ENCODE assay signal across 25 cellular contexts in genomic region chr16:84583995-84584394, GRCh38. TPM values are rescaled to one million over a fixed set of nuclear protein-coding genes. Genes with fewer than 3 reads are reported as not detected.
DNase-seq lines count a peak whose midpoint lies in the region; ATAC-seq, FAIRE-seq and TF ChIP-seq lines count a peak whose summit lies in the region.
"Had no signal": no experiment of that assay in that cellular context is flagged by ENCODE, and none has a peak within 500 bp of the region (broad histone marks: within the 10 kb centered on the region; RNA-seq: fewer than 3 reads in every experiment).

No MANE protein-coding gene starts in this region.

- H3K4me3 ChIP-seq in HepG2 (replicated peaks in 1 of 3; ENCODE audit: insufficient read depth in 1 of 3, low read depth in 2 of 3, low read length in 3 of 3) (no peak overlapping the region), right lobe of liver (no peak overlapping the region)
- H3K4me3 ChIP-seq: A549; BLaER1 treated with 17β-estradiol and CSF1 and Interleukin-3, amounts not matched to agents 10 nM and 100 nM; hepatocyte; stomach; vagina had no signal

- H3K9ac ChIP-seq in HepG2 (ENCODE audit: insufficient read depth, low read depth, low read length): no peak overlapping the region
- H3K9ac ChIP-seq: BLaER1 treated with 17β-estradiol and CSF1 and Interleukin-3, amounts not matched to agents 10 nM and 100 nM had no signal

- no peak for DNase-seq in HepG2 (ENCODE audit: low spot score)
- DNase-seq in right lobe of liver: no peak
- DNase-seq in hypothalamus (lab: John Stamatoyannopoulos, UW): peak in 40 of 51 donors; percentile 14 to 83 (median 50)
- DNase-seq in occipital lobe (lab: John Stamatoyannopoulos, UW): peak; percentile 42
- DNase-seq in stimulated activated CD8-positive, alpha-beta memory T cell treated with anti-CD3 and anti-CD28 coated beads, Interleukin-4, amount 100 ng/mL, for 48 hours: no peak
- DNase-seq in GM19238 (ENCODE audit: insufficient read length, low spot score): no peak
- DNase-seq: activated CD8-positive, alpha-beta memory T cell treated with anti-CD3 and anti-CD28 coated beads for 24 hours; dermis blood vessel endothelial cell; DND-41; KBM-7; mesenchymal stem cell; NCI-H1694; NCI-H2227 treated with DMSO at 0.1 percent for 48 hours; NCI-H82; stimulated activated CD4-positive, alpha-beta T cell treated with anti-CD3 and anti-CD28 coated beads, Interleukin-2, amount 100 ng/mL, for 24 hours; stomach had no signal

- no peak for TF ChIP-seq CTCF in HepG2 (CRISPR knock-in tag; IDR thresholded peaks at IDR 0.05)
- no peak for TF ChIP-seq CTCF in right lobe of liver (IDR thresholded peaks at IDR 0.05)

- no peak for FAIRE-seq in HepG2 (lab: Jason Lieb, UNC)
- FAIRE-seq: A549, bronchial epithelial cell, keratinocyte had no signal

- no peak for TF ChIP-seq RAD21 in HepG2 (CRISPR knock-in tag; IDR thresholded peaks at IDR 0.05)

- no peak overlapping the region for H3K4me2 ChIP-seq in HepG2 (ENCODE audit: low read depth, low read length)
- H3K4me2 ChIP-seq: A549; BLaER1 treated with 17β-estradiol and CSF1 and Interleukin-3, amounts not matched to agents 10 nM and 100 nM; hepatocyte had no signal

- H3K27ac ChIP-seq in HepG2 (ENCODE audit: extremely low read length, insufficient read depth, low read length) (peak overlapping the region; percentile 15), right lobe of liver (no peak overlapping the region)
- H3K27ac ChIP-seq: BLaER1 treated with 17β-estradiol and CSF1 and Interleukin-3, amounts not matched to agents 10 nM and 100 nM; hepatocyte; vagina had no signal

- ATAC-seq in HepG2: no peak
- no peak for ATAC-seq in right lobe of liver
- no peak for ATAC-seq in GM19397 (IDR thresholded peaks at IDR 0.05; ENCODE audit: unreplicated experiment)
- no peak for ATAC-seq in GM19395 (IDR thresholded peaks at IDR 0.05; ENCODE audit: unreplicated experiment)
- ATAC-seq: Panc1 had no signal

- no TSS peak for BruUV-seq in HepG2 (replicated peaks; lab: Mats Ljungman, UMichigan)

- H3K27me3 ChIP-seq in HepG2 (ENCODE audit: control insufficient read depth in 1 of 2, insufficient read depth in 2 of 2, low read length in 2 of 2): no peaks in the 10 kb centered on the region
- no peaks in the 10 kb centered on the region for H3K27me3 ChIP-seq in right lobe of liver
- H3K27me3 ChIP-seq: BLaER1 treated with 17β-estradiol and CSF1 and Interleukin-3, amounts not matched to agents 10 nM and 100 nM; hepatocyte; stomach; vagina had no signal

- H3K9me3 ChIP-seq in HepG2 (ENCODE audit: low read length): no peaks in the 10 kb centered on the region
- H3K9me3 ChIP-seq in right lobe of liver: no peaks in the 10 kb centered on the region
- H3K9me3 ChIP-seq: A549; BLaER1 treated with 17β-estradiol and CSF1 and Interleukin-3, amounts not matched to agents 10 nM and 100 nM; stomach; vagina had no signal

- POLR2A ChIA-PET in HepG2 (lab: Yijun Ruan, JAX): no interaction called here

- H3K4me1 ChIP-seq in HepG2 (ENCODE audit: insufficient read depth, low read length) (peaks cover 60% of the 10 kb centered on the region), right lobe of liver (no peaks in the 10 kb centered on the region)
- H3K4me1 ChIP-seq: vagina had no signal

- H3K36me3 ChIP-seq in HepG2 (replicated peaks in 1 of 2; ENCODE audit: control insufficient read depth in 1 of 2, insufficient read depth in 2 of 2, low read length in 2 of 2) (peaks cover 0 to 2% of the 10 kb centered on the region in 2 experiments; a peak in 1 of 5 replicates), right lobe of liver (no peaks in the 10 kb centered on the region)
- H3K36me3 ChIP-seq: vagina had no signal

- TF ChIP-seq POLR2A in HepG2 (IDR thresholded peaks at IDR 0.05; ENCODE audit: insufficient read depth in 1 of 2, low read depth in 2 of 2, low read length in 2 of 2): no peak
- no peak for TF ChIP-seq POLR2A in right lobe of liver (IDR thresholded peaks at IDR 0.05)

- no peaks in the 10 kb centered on the region for H4K20me1 ChIP-seq in HepG2 (ENCODE audit: insufficient read depth, low read length)

- CTCF ChIA-PET in HepG2 (lab: Yijun Ruan, JAX; ENCODE audit: low intra/inter-chr PET ratio, low total read pairs): no interaction called here

- in situ Hi-C loops in HepG2 (cut with HindIII; ENCODE audit: extremely low pct_ligation_motif_present, low pct_unique_long_range_greater_than_20kb): no loop called here

- no peaks in the 10 kb centered on the region for H3K79me2 ChIP-seq in HepG2 (ENCODE audit: insufficient read depth, low read length)
- H3K79me2 ChIP-seq: hepatocyte had no signal

- no peak overlapping the region for H2AFZ ChIP-seq in HepG2 (ENCODE audit: low read length)
- H2AFZ ChIP-seq: hepatocyte had no signal

- WGBS in HepG2 (ENCODE audit: low lambda C conversion rate): 82% methylated on average over 11 of the region's 15 CpGs
- 48% methylated on average over 9 of the region's 15 CpGs for WGBS in right lobe of liver (ENCODE audit: insufficient coverage, low coverage, low lambda C conversion rate, missing lambda C conversion rate)

- no peak for TF ChIP-seq EP300 in HepG2 (IDR thresholded peaks at IDR 0.05; ENCODE audit: low read depth in 2 of 2, low read length in 2 of 2)
- no peak for TF ChIP-seq EP300 in HepG2 (CRISPR knock-in tag; IDR thresholded peaks at IDR 0.05; ENCODE audit: borderline replicate concordance)

- intact Hi-C loops in HepG2 (cut with micrococcal nuclease; ENCODE audit: unreplicated experiment) (no loop called here), right lobe of liver (cut with DNase I) (no loop called here)

TF ChIP-seq in HepG2, 621 proteins besides CTCF, POLR2A, EP300 and RAD21:
- no peak for TF ChIP-seq KLF6 (CRISPR knock-in tag; IDR thresholded peaks at IDR 0.05)
- TF ChIP-seq ZNF687 (CRISPR knock-in tag; IDR thresholded peaks at IDR 0.05): peak; percentile 38; the same call in 1 of the 2 replicates
- TF ChIP-seq HNRNPL (IDR thresholded peaks at IDR 0.05; ENCODE audit: low read depth, low read length): 0 out of 2 replicates have a peak, but pooled peaks have one; percentile 46
- TF ChIP-seq KAT7 (CRISPR knock-in tag; IDR thresholded peaks at IDR 0.05; ENCODE audit: borderline replicate concordance): no peak

RNA-seq across cellular contexts. Expression of gene COTL1, which starts 33.9 kb away (rescaled TPM):
- total RNA-seq in HepG2 (2016; rRNA removed; fragmentation: Illumina TruSeq; extraction: Trizol): 8.6 and 8.7 TPM in 2 replicates
- 5.8 and 8.7 TPM in 2 replicates for total RNA-seq in HepG2 (2016; cell fraction: cytosol; rRNA removed; fragmentation: Illumina TruSeq; extraction: Trizol; ENCODE audit: low read depth)
- 7.3 and 9.2 TPM in 2 replicates for total RNA-seq in HepG2 (2016; cell fraction: insoluble cytoplasmic fraction; rRNA removed; fragmentation: Illumina TruSeq; extraction: Trizol)
- total RNA-seq in HepG2 (2016; cell fraction: membrane; rRNA removed; fragmentation: Illumina TruSeq; extraction: Trizol): 14.0 and 18.2 TPM in 2 replicates
- 3.7 and 4.3 TPM in 2 replicates for total RNA-seq in HepG2 (2016; cell fraction: nucleus; rRNA removed; fragmentation: Illumina TruSeq; extraction: Trizol)
- polyA plus RNA-seq in HepG2 (2011; rRNA removed): 9.7 and 16.9 TPM in 2 replicates
- polyA plus RNA-seq in HepG2 (2011; cell fraction: cytosol; rRNA removed): 8.5 and 16.0 TPM in 2 replicates
- 5.1 and 7.3 TPM in 2 replicates for polyA plus RNA-seq in HepG2 (2011; cell fraction: nucleus; rRNA removed)
- polyA plus RNA-seq in HepG2 (2012): 8.5 and 17.2 TPM in 2 replicates
- polyA plus RNA-seq in HepG2 (2016; cell fraction: cytosol; fragmentation: Illumina TruSeq; extraction: Trizol; ENCODE audit: low read depth): 15.3 and 18.5 TPM in 2 replicates
- 17.5 and 21.2 TPM in 2 replicates for polyA plus RNA-seq in HepG2 (2016; cell fraction: insoluble cytoplasmic fraction; fragmentation: Illumina TruSeq; extraction: Trizol; ENCODE audit: low read depth)
- 23.1 and 28.6 TPM in 2 replicates for polyA plus RNA-seq in HepG2 (2016; cell fraction: membrane; fragmentation: Illumina TruSeq; extraction: Trizol; ENCODE audit: low read depth)
- 10.8 and 11.4 TPM in 2 replicates for polyA plus RNA-seq in HepG2 (2016; cell fraction: nucleus; fragmentation: Illumina TruSeq; extraction: Trizol; ENCODE audit: insufficient read depth, low read depth)
- 13.8 and 51.4 TPM in 2 replicates for polyA minus RNA-seq in HepG2 (2011; rRNA and poly(A)+ RNA removed; ENCODE audit: low replicate concordance)
- polyA minus RNA-seq in HepG2 (2011; cell fraction: cytosol; rRNA and poly(A)+ RNA removed): 3.7 and 9.1 TPM in 2 replicates
- polyA minus RNA-seq in HepG2 (2011; cell fraction: nucleus; rRNA and poly(A)+ RNA removed): 3.7 and 4.8 TPM in 2 replicates
- total RNA-seq in right lobe of liver: 10 to 100 TPM; 12.4 to 51.0 (median 18.6) TPM
- total RNA-seq in occipital lobe: 89.7 TPM

Comparison
In these comparisons a context has a peak if more than half of its experiments do, and no peak if none do; other contexts are left out.
1. DNase-seq: peak in hypothalamus (40 of 51) and occipital lobe (single experiment); none in HepG2 (single experiment), right lobe of liver (0 of 3), stimulated activated CD8-positive, alpha-beta memory T cell treated with anti-CD3 and anti-CD28 coated beads, Interleukin-4, amount 100 ng/mL, for 48 hours (single experiment) and GM19238 (single experiment).